ENCODE assay signal across 11 cellular contexts in the genomic region with DNA sequence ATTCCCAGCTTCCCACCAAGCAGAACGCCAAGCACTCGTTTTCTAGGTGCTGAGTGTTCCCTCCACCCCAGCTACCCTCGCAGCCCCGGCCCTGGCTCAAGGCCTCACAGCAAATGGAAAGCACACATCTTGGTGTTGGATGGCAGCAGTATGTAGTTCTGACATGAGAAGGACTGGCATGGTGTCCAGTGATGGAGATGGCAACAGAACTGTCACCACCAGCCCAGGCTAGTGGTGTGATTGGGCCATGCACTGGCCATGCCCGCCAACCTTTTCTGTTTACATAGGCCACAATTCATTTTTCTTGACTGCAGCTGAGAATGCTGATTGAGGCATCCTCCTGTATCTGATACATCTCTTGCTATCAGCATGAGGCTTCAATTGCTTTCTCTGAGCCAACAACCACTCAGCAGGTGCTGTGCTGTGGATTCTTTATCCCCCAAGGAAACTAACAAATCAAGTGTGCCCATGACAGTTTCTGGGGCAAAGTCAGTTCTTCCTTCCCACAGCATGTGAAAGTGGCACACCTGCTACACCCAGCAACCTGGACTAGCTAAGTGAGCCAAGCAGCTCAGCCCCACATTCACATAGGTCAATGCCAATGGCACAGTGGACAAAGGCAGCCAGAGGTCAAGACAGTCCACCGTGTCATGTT. TPM values are rescaled to one million over a fixed set of nuclear protein-coding genes. Genes with fewer than 3 reads are reported as not detected.
A peak's percentile ranks its signal among the peaks of the same experiment; 100 is the strongest.
DNase-seq lines count a peak whose midpoint lies in the region; ATAC-seq, FAIRE-seq and TF ChIP-seq lines count a peak whose summit lies in the region.
"Had no signal": no experiment of that assay in that cellular context is flagged by ENCODE, and none has a peak within 500 bp of the region (broad histone marks: within the 10 kb centered on the region; RNA-seq: fewer than 3 reads in every experiment).

No MANE protein-coding gene starts in this region.

- H3K36me3 ChIP-seq in IMR-90 (ENCODE audit: control insufficient read depth, insufficient read depth, low read length) (peaks cover 50% of the 10 kb centered on the region), gastrocnemius medialis (no peaks in the 10 kb centered on the region)

- H4K5ac ChIP-seq in IMR-90 (ENCODE audit: low read depth, low read length) = no peak overlapping the region

- H3K27me3 ChIP-seq in IMR-90 (ENCODE audit: control insufficient read depth, insufficient read depth, low read length) = no peaks in the 10 kb centered on the region
- H3K27me3 ChIP-seq in gastrocnemius medialis = no peaks in the 10 kb centered on the region
- H3K27me3 ChIP-seq: pancreas had no signal

- TF ChIP-seq POLR2A in GM12891 (IDR thresholded peaks at IDR 0.05; ENCODE audit: low read depth, low read length) = no peak
- no peak for TF ChIP-seq POLR2A in IMR-90 (IDR thresholded peaks at IDR 0.05; ENCODE audit: low read depth, low read length)
- TF ChIP-seq POLR2A in gastrocnemius medialis (IDR thresholded peaks at IDR 0.05) = no peak

- peak overlapping the region; percentile 4; the same call in 1 of the 2 replicates for H3K4me2 ChIP-seq in IMR-90 (ENCODE audit: low read depth, low read length)

- H2BK15ac ChIP-seq in IMR-90 (ENCODE audit: low read depth, low read length) = no peak overlapping the region

- intact Hi-C loops in IMR-90 (cut with micrococcal nuclease) (loop anchor here (10.0 kb wide), 1 partner anchor 260 kb away; no protein-coding TSS in a partner anchor), gastrocnemius medialis (cut with DNase I; ENCODE audit: low total_unique reads) (no loop called here)

- peaks cover 57% of the 10 kb centered on the region for H3K9me1 ChIP-seq in IMR-90 (ENCODE audit: insufficient read depth, low read length)

- H4K8ac ChIP-seq in IMR-90 (ENCODE audit: low read depth in 2 of 2, low read length in 2 of 2) = no peak overlapping the region

- peaks cover 36 to 87% of the 10 kb centered on the region in 2 experiments for H3K79me1 ChIP-seq in IMR-90 (ENCODE audit: low read depth in 1 of 2, low read length in 2 of 2)

- no peak for TF ChIP-seq CTCF in IMR-90 (conservative IDR thresholded peaks at IDR 0.05; ENCODE audit: low read depth, low read length)
- no peak for TF ChIP-seq CTCF in fibroblast of the aortic adventitia (IDR thresholded peaks at IDR 0.05; ENCODE audit: insufficient read depth, low read length)
- TF ChIP-seq CTCF in gastrocnemius medialis (IDR thresholded peaks at IDR 0.05 in 4 of 5, conservative IDR thresholded peaks at IDR 0.05 in 1 of 5) = no peak

- no peak overlapping the region for H2BK5ac ChIP-seq in IMR-90 (ENCODE audit: low read depth, low read length, poor library complexity, severe bottlenecking)

- H2AK9ac ChIP-seq in IMR-90 (replicated peaks; ENCODE audit: low read depth, low read length, poor library complexity) = no peak overlapping the region

- POLR2A ChIA-PET in IMR-90 (lab: Charles Lee; ENCODE audit: unreplicated experiment) = no interaction called here

- H3K56ac ChIP-seq in IMR-90 (ENCODE audit: extremely low read depth, insufficient read depth, low read length) = no peak overlapping the region

- peak overlapping the region; percentile 15; the same call in 1 of the 2 replicates for H2AK5ac ChIP-seq in IMR-90 (ENCODE audit: low read depth, low read length)

- DNase-seq in GM12891 (ENCODE audit: insufficient read length, low spot score) (no peak), IMR-90 (no peak), fibroblast of the aortic adventitia (ENCODE audit: low read depth) (no peak), gastrocnemius medialis (no peak), GF-D8 (lab: John Stamatoyannopoulos, UW) (no peak), NCI-H226 (no peak), SK-N-DZ (ENCODE audit: low spot score) (no peak)
- DNase-seq: activated naive CD4-positive, alpha-beta T cell treated with anti-CD3 and anti-CD28 coated beads for 36 hours; EL; stimulated activated CD4-positive, alpha-beta T cell treated with anti-CD3 and anti-CD28 coated beads, Interleukin-12 subunit alpha, Interleukin-12 subunit beta, amount 100 ng/mL, for 4 hours had no signal

- no peak overlapping the region for H3K14ac ChIP-seq in IMR-90 (replicated peaks; ENCODE audit: low read depth, low read length)

- TF ChIP-seq RAD21 in IMR-90 (IDR thresholded peaks at IDR 0.05; ENCODE audit: low read length) = no peak

- H2BK120ac ChIP-seq in IMR-90 (ENCODE audit: low read depth, low read length) = no peak overlapping the region

- dilution Hi-C loops in IMR-90 (cut with HindIII; ENCODE audit: low sequenced_read_pairs, unreplicated experiment) = no loop called here

- peaks cover 81% of the 10 kb centered on the region for H4K20me1 ChIP-seq in IMR-90 (ENCODE audit: insufficient read depth, low read length)

- peak overlapping the region; percentile 34; the same call in 1 of the 2 replicates for H3K4ac ChIP-seq in IMR-90 (ENCODE audit: low read depth, low read length)

- no peak overlapping the region for H4K91ac ChIP-seq in IMR-90 (ENCODE audit: insufficient read depth, low read depth, low read length)

- no CpG with 5 or more reads among the region's 6 CpGs for WGBS in IMR-90 (ENCODE audit: extremely low coverage in 2 of 2, insufficient read length in 1 of 2), 2 experiments

- H3K4me1 ChIP-seq in IMR-90 (ENCODE audit: control insufficient read depth, insufficient read depth, low read length) (peaks cover 50% of the 10 kb centered on the region), gastrocnemius medialis (peaks cover 82 to 84% of the 10 kb centered on the region in 2 donors)

- H2BK20ac ChIP-seq in IMR-90 (ENCODE audit: low read depth, low read length) = no peak overlapping the region

- H3K9me3 ChIP-seq in IMR-90 (ENCODE audit: control insufficient read depth, insufficient read depth, low read length) (no peaks in the 10 kb centered on the region), gastrocnemius medialis (no peaks in the 10 kb centered on the region)
- H3K9me3 ChIP-seq: pancreas had no signal

- no peak overlapping the region for H3K27ac ChIP-seq in IMR-90 (ENCODE audit: insufficient read depth, low read length)
- peak overlapping the region; percentile 87 to 95 (median 89) for H3K27ac ChIP-seq in gastrocnemius medialis
- H3K27ac ChIP-seq: pancreas had no signal

- CTCF ChIA-PET in IMR-90 (lab: Yijun Ruan, JAX) = no interaction called here

- no TSS peak for BruUV-seq in IMR-90 (replicated peaks; lab: Mats Ljungman, UMichigan)

- peak; percentile 35 for FAIRE-seq in GM12891 (lab: Jason Lieb, UNC)
- FAIRE-seq: pancreas had no signal

- H3K9ac ChIP-seq in IMR-90 (ENCODE audit: low read depth, low read length) = no peak overlapping the region

- H3K18ac ChIP-seq in IMR-90 (ENCODE audit: low read depth, low read length) = no peak overlapping the region

- H3K4me3 ChIP-seq in IMR-90 (ENCODE audit: insufficient read depth, low read depth, low read length) (no peak overlapping the region), fibroblast of the aortic adventitia (ENCODE audit: low read depth, low read length) (peak overlapping the region; percentile 3), gastrocnemius medialis (peak overlapping the region in 1 of 4 donors; percentile 5)
- H3K4me3 ChIP-seq: pancreas had no signal

- ATAC-seq in IMR-90 (ENCODE audit: low read depth) (no peak), gastrocnemius medialis (no peak)
- ATAC-seq: pancreas had no signal

- in situ Hi-C loops in IMR-90 (cut with MboI; ENCODE audit: low sequenced_read_pairs) = no loop called here
- in situ Hi-C loops in gastrocnemius medialis (cut with MboI; ENCODE audit: low sequenced_read_pairs in 4 of 4) = no loop called here

- no peak overlapping the region for H2AFZ ChIP-seq in IMR-90 (replicated peaks; ENCODE audit: low read length, poor library complexity)

- H3K23ac ChIP-seq in IMR-90 (ENCODE audit: low read depth, low read length) = peak overlapping the region; percentile 53; the same call in 1 of the 2 replicates

RNA-seq across cellular contexts. Expression of a gene that starts 3.8 kb away (rescaled TPM):
- 18.0 TPM for polyA plus RNA-seq in GM12891 (2012; ENCODE audit: low read depth, missing spikeins)
- total RNA-seq in IMR-90 (2012; rRNA removed) (36.4 and 36.6 TPM in 2 replicates), fibroblast of the aortic adventitia (ENCODE audit: low replicate concordance) (32.1 and 65.6 TPM in 2 replicates), gastrocnemius medialis (10 to 100 TPM; 10.4 to 30.8 (median 15.8) TPM)
- polyA plus RNA-seq in IMR-90 (2012; rRNA removed) = 114 and 132 TPM in 2 replicates
- polyA plus RNA-seq in IMR-90 (2012; cell fraction: cytosol; rRNA removed) = 47.5 and 51.1 TPM in 2 replicates
- 281 and 488 TPM in 2 replicates for polyA plus RNA-seq in IMR-90 (2012; cell fraction: nucleus; rRNA removed; ENCODE audit: low replicate concordance)
- polyA plus RNA-seq in SK-N-DZ (2014; cell fraction: cytosol; rRNA removed) = 3.4 and 5.0 TPM in 2 replicates
- polyA plus RNA-seq in SK-N-DZ (2014; cell fraction: nucleus; rRNA removed) = 11.8 and 13.3 TPM in 2 replicates

RNA-seq across cellular contexts. Expression of a gene that starts 15.7 kb away (rescaled TPM):
- polyA plus RNA-seq in GM12891 (2012; ENCODE audit: low read depth, missing spikeins) = 0.04 TPM
- total RNA-seq in IMR-90 (2012; rRNA removed) (not detected in 2 replicates), fibroblast of the aortic adventitia (ENCODE audit: low replicate concordance) (not detected in 2 replicates), gastrocnemius medialis (not detected)
- polyA plus RNA-seq in IMR-90 (2012; rRNA removed) = not detected in 2 replicates
- not detected in 2 replicates for polyA plus RNA-seq in IMR-90 (2012; cell fraction: cytosol; rRNA removed)
- not detected in 2 replicates for polyA plus RNA-seq in IMR-90 (2012; cell fraction: nucleus; rRNA removed; ENCODE audit: low replicate concordance)
- polyA plus RNA-seq in SK-N-DZ (2014; cell fraction: cytosol; rRNA removed) = not detected in 2 replicates
- polyA plus RNA-seq in SK-N-DZ (2014; cell fraction: nucleus; rRNA removed) = 0.07 TPM in 1 of 2 replicates, not detected in the other
- polyA plus RNA-seq: pancreas had no signal

RNA-seq across cellular contexts. Expression of a gene that starts 20.7 kb away (rescaled TPM):
- polyA plus RNA-seq in GM12891 (2012; ENCODE audit: low read depth, missing spikeins) = 7.0 TPM
- total RNA-seq in IMR-90 (2012; rRNA removed) (1.4 and 1.7 TPM in 2 replicates), fibroblast of the aortic adventitia (ENCODE audit: low replicate concordance) (2.7 and 5.2 TPM in 2 replicates), gastrocnemius medialis (10 to 100 TPM in 1 of 4 donors, 1 to 10 TPM in 3; 2.5 to 18.7 (median 3.5) TPM)
- 18.8 and 22.5 TPM in 2 replicates for polyA plus RNA-seq in IMR-90 (2012; rRNA removed)
- 6.5 and 10.4 TPM in 2 replicates for polyA plus RNA-seq in IMR-90 (2012; cell fraction: cytosol; rRNA removed)
- polyA plus RNA-seq in IMR-90 (2012; cell fraction: nucleus; rRNA removed; ENCODE audit: low replicate concordance) = 143 and 421 TPM in 2 replicates
- polyA plus RNA-seq in SK-N-DZ (2014; cell fraction: cytosol; rRNA removed) = 0.77 and 3.9 TPM in 2 replicates
- polyA plus RNA-seq in SK-N-DZ (2014; cell fraction: nucleus; rRNA removed) = 12.4 and 26.8 TPM in 2 replicates

RNA-seq across cellular contexts. Expression of a gene that starts 28.0 kb away (rescaled TPM):
- 205 TPM for polyA plus RNA-seq in GM12891 (2012; ENCODE audit: low read depth, missing spikeins)
- total RNA-seq in IMR-90 (2012; rRNA removed) (25.6 and 28.7 TPM in 2 replicates), fibroblast of the aortic adventitia (ENCODE audit: low replicate concordance) (22.7 and 42.4 TPM in 2 replicates), gastrocnemius medialis (10 to 100 TPM; 18.3 to 41.4 (median 23.9) TPM)
- polyA plus RNA-seq in IMR-90 (2012; rRNA removed) = 36.7 and 50.5 TPM in 2 replicates
- 69.8 and 71.1 TPM in 2 replicates for polyA plus RNA-seq in IMR-90 (2012; cell fraction: cytosol; rRNA removed)
- 27.2 and 55.0 TPM in 2 replicates for polyA plus RNA-seq in IMR-90 (2012; cell fraction: nucleus; rRNA removed; ENCODE audit: low replicate concordance)
- 21.6 and 38.5 TPM in 2 replicates for polyA plus RNA-seq in SK-N-DZ (2014; cell fraction: cytosol; rRNA removed)
- 35.0 and 44.6 TPM in 2 replicates for polyA plus RNA-seq in SK-N-DZ (2014; cell fraction: nucleus; rRNA removed)

RNA-seq across cellular contexts. Expression of a gene that starts 32.9 kb away (rescaled TPM):
- 1.8 TPM for polyA plus RNA-seq in GM12891 (2012; ENCODE audit: low read depth, missing spikeins)
- total RNA-seq in IMR-90 (2012; rRNA removed) = 0.18 and 0.28 TPM in 2 replicates
- polyA plus RNA-seq in IMR-90 (2012; rRNA removed) = 0.89 and 1.1 TPM in 2 replicates
- 0.49 and 1.1 TPM in 2 replicates for polyA plus RNA-seq in IMR-90 (2012; cell fraction: cytosol; rRNA removed)
- 5.0 and 13.4 TPM in 2 replicates for polyA plus RNA-seq in IMR-90 (2012; cell fraction: nucleus; rRNA removed; ENCODE audit: low replicate concordance)
- total RNA-seq in fibroblast of the aortic adventitia (ENCODE audit: low replicate concordance) = 0.27 and 4.6 TPM in 2 replicates
- total RNA-seq in gastrocnemius medialis = under 1 TPM in 1 of 4 donors, not detected in 3; 0.27 TPM
- 6.0 and 7.0 TPM in 2 replicates for polyA plus RNA-seq in SK-N-DZ (2014; cell fraction: cytosol; rRNA removed)
- 8.8 and 14.6 TPM in 2 replicates for polyA plus RNA-seq in SK-N-DZ (2014; cell fraction: nucleus; rRNA removed)
